In the genomic region with DNA sequence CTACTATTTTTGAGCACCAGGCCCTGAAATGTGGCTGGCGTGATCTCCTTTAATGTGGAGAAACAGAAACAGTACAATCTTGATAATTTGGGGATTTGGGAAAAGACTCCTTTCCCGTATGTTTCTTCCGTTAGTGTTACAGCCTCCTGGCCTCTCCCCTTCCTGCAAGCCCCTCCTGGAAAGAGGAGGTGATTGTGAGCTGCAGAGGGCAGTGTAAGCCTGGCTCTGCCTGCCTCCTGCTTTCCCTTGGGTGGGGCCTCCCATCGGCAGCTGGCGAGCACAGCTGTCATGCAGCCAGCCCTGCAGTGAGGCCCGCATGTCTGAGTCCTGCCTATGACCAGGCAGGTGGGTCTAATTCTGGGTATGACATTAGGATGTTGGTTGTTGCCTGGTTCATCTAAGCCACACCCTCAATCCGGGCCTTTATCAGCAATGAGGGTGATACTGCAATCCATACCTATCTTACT, we compare ENCODE assay signal across 8 cellular contexts. TPM values are rescaled to one million over a fixed set of nuclear protein-coding genes. Genes with fewer than 3 reads are reported as not detected.
A peak's percentile ranks its signal among the peaks of the same experiment; 100 is the strongest.
DNase-seq lines count a peak whose midpoint lies in the region; ATAC-seq, FAIRE-seq and TF ChIP-seq lines count a peak whose summit lies in the region.

No MANE protein-coding gene starts in this region.

- no peak for TF ChIP-seq EP300 in A549 (IDR thresholded peaks at IDR 0.05)

- H3K4me1 ChIP-seq in A549, result peaks cover 61% of the 10 kb centered on the region

- ATAC-seq in A549 (peak; percentile 87 to 95), HG02840 (IDR thresholded peaks at IDR 0.05; ENCODE audit: low FRiP score, unreplicated experiment) (peak; percentile 79)

- in situ Hi-C loops in GM13976 (cut with MboI; ENCODE audit: low sequenced_read_pairs, unreplicated experiment), result loop anchor here (10.0 kb wide), 1 partner anchor 90 kb away; no protein-coding TSS in a partner anchor

- POLR2A ChIA-PET in A549 (lab: Yijun Ruan, JAX), result interaction anchor here (0.5 to 3.9 kb wide), 3 partner anchors 49 to 88 kb away, joined by 3 to 57 read pairs (median 7); partner anchors contain the start of gene WSB1

- H3K4me3 ChIP-seq in A549, result no peak overlapping the region

- H3K4me2 ChIP-seq in A549, result peak overlapping the region; percentile 66

- peak overlapping the region; percentile 24 for H3K4me3 Mint-ChIP-seq in chondrocyte (ENCODE audit: unreplicated experiment)

- no peak for FAIRE-seq in A549 (lab: Jason Lieb, UNC)

- DNase-seq in A549 (ENCODE audit: low read depth in 1 of 2, low spot score in 1 of 2) (peak; percentile 90 to 95), GM13976 (ENCODE audit: low spot score) (peak; percentile 81), NCI-H146 (lab: John Stamatoyannopoulos, UW) (peak; percentile 87), T-helper 9 cell (peak; percentile 5), chondrocyte (ENCODE audit: low spot score) (no peak)
- peak; percentile 25 to 30 for DNase-seq in stimulated activated CD4-positive, alpha-beta T cell treated with anti-CD3 and anti-CD28 coated beads, Interleukin-15, amount 100 ng/mL, for 48 hours (ENCODE audit: low read depth in 2 of 2)

- no peaks in the 10 kb centered on the region for H3K27me3 Mint-ChIP-seq in chondrocyte (ENCODE audit: low read depth)

- H3K27ac ChIP-seq in A549 (peak overlapping the region; percentile 72 to 85), layer of hippocampus (ENCODE audit: low read depth, low read length) (peak overlapping the region; percentile 81)

- H3K4me1 Mint-ChIP-seq in chondrocyte (ENCODE audit: low read depth), result peaks cover 46% of the 10 kb centered on the region

- TF ChIP-seq RAD21 in A549 (conservative IDR thresholded peaks at IDR 0.05 in 1 of 2, IDR thresholded peaks at IDR 0.05 in 1 of 2), result peak; percentile 96 to 99

- no peaks in the 10 kb centered on the region for H3K9me3 Mint-ChIP-seq in chondrocyte (ENCODE audit: low read depth)

- WGBS in A549 (ENCODE audit: missing lambda C conversion rate), result 2% methylated on average over 7 of the region's 7 CpGs

- H3K27ac Mint-ChIP-seq in chondrocyte (ENCODE audit: unreplicated experiment), result peak overlapping the region; percentile 88

- TF ChIP-seq POLR2A in A549 (IDR thresholded peaks at IDR 0.05; ENCODE audit: low read length), result no peak

- peaks cover 17% of the 10 kb centered on the region; the same call in 2 of the 3 replicates for H3K9me3 ChIP-seq in A549

- CTCF ChIA-PET in A549 (lab: Yijun Ruan, JAX), result interaction anchor here (0.6 to 4.9 kb wide), 27 partner anchors 9 to 511 kb away, joined by 3 to 100 read pairs (median 4); partner anchors contain the start of genes KSR1 and WSB1

- H3K36me3 Mint-ChIP-seq in chondrocyte (ENCODE audit: low read depth), result no peaks in the 10 kb centered on the region

- TF ChIP-seq CTCF in A549 (IDR thresholded peaks at IDR 0.05) (peak; percentile 87), GM13976 (IDR thresholded peaks at IDR 0.05; ENCODE audit: borderline replicate concordance, control extremely low read depth, extremely low read depth, insufficient read depth, missing control alignments) (peak; percentile 75), chondrocyte (IDR thresholded peaks at IDR 0.05) (peak; percentile 92)

- H3K27me3 ChIP-seq in layer of hippocampus (ENCODE audit: control insufficient read depth, insufficient read depth, low read length), result no peaks in the 10 kb centered on the region

TF ChIP-seq in A549, 52 proteins besides CTCF, POLR2A, EP300 and RAD21 (continues in another document):
- TF ChIP-seq SMC3 (IDR thresholded peaks at IDR 0.05) (peak; percentile 95), POLR2AphosphoS2 (conservative IDR thresholded peaks at IDR 0.05; ENCODE audit: low read length) (no peak), CEBPB (IDR thresholded peaks at IDR 0.05) (no peak), EHMT2 (IDR thresholded peaks at IDR 0.05; ENCODE audit: low read depth) (no peak), RARB (CRISPR knock-in tag; IDR thresholded peaks at IDR 0.05) (no peak), MAZ (IDR thresholded peaks at IDR 0.05; ENCODE audit: borderline replicate concordance, low read depth, low read length) (peak; percentile 86; the same call in 1 of the 2 replicates), ZSCAN20 (CRISPR knock-in tag; IDR thresholded peaks at IDR 0.05) (no peak), BHLHE40 (IDR thresholded peaks at IDR 0.05; ENCODE audit: low read depth, low read length) (no peak), E2F6 (IDR thresholded peaks at IDR 0.05; ENCODE audit: borderline replicate concordance, low read depth) (no peak), EHF (CRISPR knock-in tag; IDR thresholded peaks at IDR 0.05) (no peak), HOXB5 (CRISPR knock-in tag; IDR thresholded peaks at IDR 0.05) (no peak), CBX8 (IDR thresholded peaks at IDR 0.05) (no peak), JUNB (IDR thresholded peaks at IDR 0.05) (no peak), JUN (IDR thresholded peaks at IDR 0.05) (peak in 1 of 2 experiments; percentile 49; a peak in 2 of 5 replicates), RCOR1 (IDR thresholded peaks at IDR 0.05; ENCODE audit: low read depth, low read length) (no peak), MAFK (IDR thresholded peaks at IDR 0.05; ENCODE audit: partially characterized antibody) (no peak), TFCP2L1 (CRISPR knock-in tag; IDR thresholded peaks at IDR 0.05) (no peak), KDM1A (IDR thresholded peaks at IDR 0.05; ENCODE audit: low read depth) (no peak), MYC (IDR thresholded peaks at IDR 0.05; ENCODE audit: borderline replicate concordance, low read length) (no peak), GATA3 (IDR thresholded peaks at IDR 0.05; ENCODE audit: borderline replicate concordance) (no peak), ELK1 (IDR thresholded peaks at IDR 0.05; ENCODE audit: low read depth, low read length) (no peak), ZNF302 (CRISPR knock-in tag; IDR thresholded peaks at IDR 0.05) (no peak), HEYL (CRISPR knock-in tag; IDR thresholded peaks at IDR 0.05) (no peak), CHD2 (IDR thresholded peaks at IDR 0.05; ENCODE audit: low read length, partially characterized antibody) (no peak), NPAS2 (CRISPR knock-in tag; IDR thresholded peaks at IDR 0.05; ENCODE audit: borderline replicate concordance) (no peak), HES2 (IDR thresholded peaks at IDR 0.05) (no peak), ZC3H11A (IDR thresholded peaks at IDR 0.05) (no peak), ZFP36 (IDR thresholded peaks at IDR 0.05; ENCODE audit: borderline replicate concordance, partially characterized antibody) (no peak), PHF8 (IDR thresholded peaks at IDR 0.05; ENCODE audit: borderline replicate concordance, low read depth) (no peak), MAX (IDR thresholded peaks at IDR 0.05) (peak; percentile 44; the same call in 1 of the 2 replicates)

RNA-seq across cellular contexts. Expression of gene WSB1, which starts 48.7 kb away (rescaled TPM):
- polyA plus RNA-seq in A549 (2011; rRNA removed) (107 and 111 TPM in 2 replicates), A549 (2017; fragmentation: RNase III; extraction: RNeasy Plus Mini Kit Qiagen cat#74134 plus additional on column Dnase treatment) (41.1 to 50.7 TPM (median 46.0 TPM) in 3 replicates)
- polyA plus RNA-seq in A549 (2012; cell fraction: cytosol; rRNA removed), result 81.8 and 97.0 TPM in 2 replicates
- polyA plus RNA-seq in A549 (2012; cell fraction: nucleus; rRNA removed), result 137 and 157 TPM in 2 replicates
- polyA minus RNA-seq in A549 (2011; rRNA and poly(A)+ RNA removed), result 31.2 and 45.5 TPM in 2 replicates
- total RNA-seq in chondrocyte, result 110 to 218 TPM (median 205 TPM) in 3 replicates
